24 cellular contexts compared by ENCODE assay signal in genomic region chr16:5442986-5443385, GRCh38.
"Had no signal": no experiment of that assay in that cellular context is flagged by ENCODE, and none has a peak within 500 bp of the region (broad histone marks: within the 10 kb centered on the region; RNA-seq: fewer than 3 reads in every experiment).

No MANE protein-coding gene starts in this region.

- H3K4me3 ChIP-seq: colonic mucosa, coronary artery, dorsolateral prefrontal cortex, esophagus muscularis mucosa, esophagus squamous epithelium, gastrocnemius medialis, gastroesophageal sphincter, heart left ventricle, heart right ventricle had no signal

- H3K4me1 ChIP-seq: colonic mucosa, esophagus muscularis mucosa, esophagus squamous epithelium, foreskin keratinocyte, gastrocnemius medialis, gastroesophageal sphincter, heart left ventricle, heart right ventricle had no signal

- H3K27ac ChIP-seq: colonic mucosa, coronary artery, dorsolateral prefrontal cortex, epithelial cell of prostate, esophagus muscularis mucosa, esophagus squamous epithelium, foreskin keratinocyte, gastrocnemius medialis, gastroesophageal sphincter, heart left ventricle, heart right ventricle had no signal

- H3K36me3 ChIP-seq: colonic mucosa, esophagus muscularis mucosa, esophagus squamous epithelium, gastrocnemius medialis, gastroesophageal sphincter, heart left ventricle, heart right ventricle had no signal

- ATAC-seq: effector memory CD8-positive, alpha-beta T cell; esophagus mucosa; foreskin keratinocyte; gastrocnemius medialis; gastroesophageal sphincter; heart left ventricle; heart right ventricle had no signal

- H3K9me3 ChIP-seq: colonic mucosa, esophagus muscularis mucosa, esophagus squamous epithelium, gastrocnemius medialis, gastroesophageal sphincter, heart left ventricle, heart right ventricle had no signal

- DNase-seq: colonic mucosa; cortex of kidney; dermis blood vessel endothelial cell; dorsolateral prefrontal cortex; effector CD4-positive, alpha-beta T cell; effector CD8-positive, alpha-beta T cell; effector memory CD4-positive, alpha-beta T cell; effector memory CD8-positive, alpha-beta T cell; endodermal cell; erythroblast; esophagus squamous epithelium; foreskin fibroblast; foreskin keratinocyte; foreskin melanocyte; gastrocnemius medialis; glutamatergic neuron; head of caudate nucleus; heart left ventricle; heart right ventricle had no signal
